ENCODE assay signal across 14 cellular contexts in genomic region chr17:41307647-41308046, GRCh38. TPM values are rescaled to one million over a fixed set of nuclear protein-coding genes. Genes with fewer than 3 reads are reported as not detected.
DNase-seq lines count a peak whose midpoint lies in the region; ATAC-seq, FAIRE-seq and TF ChIP-seq lines count a peak whose summit lies in the region.
"Had no signal": no experiment of that assay in that cellular context is flagged by ENCODE, and none has a peak within 500 bp of the region (broad histone marks: within the 10 kb centered on the region; RNA-seq: fewer than 3 reads in every experiment).

No MANE protein-coding gene starts in this region.

- H3K36me3 Mint-ChIP-seq in activated CD8-positive, alpha-beta T cell treated with anti-CD3 and anti-CD28 coated beads, Interleukin-2, amount 10 ng/mL, durations not matched to agents 7 days and 5 days (ENCODE audit: low read depth), result peaks cover 2% of the 10 kb centered on the region

- H3K9me3 ChIP-seq in right lobe of liver (no peaks in the 10 kb centered on the region), HepG2 (ENCODE audit: low read length) (no peaks in the 10 kb centered on the region), lung (ENCODE audit: control insufficient read depth in 2 of 2, insufficient read depth in 1 of 2, low read length in 1 of 2) (no peaks in the 10 kb centered on the region), Karpas-422 (ENCODE audit: low read length) (no peaks in the 10 kb centered on the region)
- H3K9me3 ChIP-seq: body of pancreas, testis had no signal

- FAIRE-seq in HepG2 (lab: Jason Lieb, UNC), result no peak

- no peaks in the 10 kb centered on the region for H3K4me1 ChIP-seq in right lobe of liver
- no peaks in the 10 kb centered on the region for H3K4me1 ChIP-seq in HepG2 (ENCODE audit: insufficient read depth, low read length)
- peaks cover 0 to 6% of the 10 kb centered on the region in 2 donors for H3K4me1 ChIP-seq in lung (ENCODE audit: control insufficient read depth in 2 of 2, insufficient read depth in 2 of 2, low read length in 2 of 2)
- H3K4me1 ChIP-seq in Karpas-422 (ENCODE audit: low read length), result peaks cover 3% of the 10 kb centered on the region; the same call in 1 of the 2 replicates
- H3K4me1 ChIP-seq: body of pancreas, testis had no signal

- H3K9me2 ChIP-seq in Karpas-422 (replicated peaks; ENCODE audit: insufficient read depth, low read length), result no peaks in the 10 kb centered on the region

- intact Hi-C loops in right lobe of liver (cut with DNase I) (no loop called here), HepG2 (cut with micrococcal nuclease; ENCODE audit: unreplicated experiment) (no loop called here)

- H3K27me3 Mint-ChIP-seq in activated CD8-positive, alpha-beta T cell treated with anti-CD3 and anti-CD28 coated beads, Interleukin-2, amount 10 ng/mL, durations not matched to agents 7 days and 5 days (ENCODE audit: low read depth), result no peaks in the 10 kb centered on the region

- TF ChIP-seq EP300 in HepG2 (IDR thresholded peaks at IDR 0.05; ENCODE audit: low read depth in 2 of 2, low read length in 2 of 2), result no peak
- TF ChIP-seq EP300 in HepG2 (CRISPR knock-in tag; IDR thresholded peaks at IDR 0.05; ENCODE audit: borderline replicate concordance), result no peak

- DNase-seq in right lobe of liver (no peak), HepG2 (ENCODE audit: low spot score) (no peak), lung (ENCODE audit: low spot score) (no peak), Karpas-422 (no peak)
- DNase-seq in activated CD8-positive, alpha-beta T cell treated with anti-CD3 and anti-CD28 coated beads, Interleukin-2, amount 10 ng/mL, durations not matched to agents 7 days and 5 days, result no peak
- DNase-seq: foreskin melanocyte, H9, midbrain, NCI-H146, testis had no signal

- H3K4me1 Mint-ChIP-seq in activated CD8-positive, alpha-beta T cell treated with anti-CD3 and anti-CD28 coated beads, Interleukin-2, amount 10 ng/mL, durations not matched to agents 7 days and 5 days (ENCODE audit: low read depth), result peaks cover 42% of the 10 kb centered on the region
- H3K4me1 Mint-ChIP-seq: H9 had no signal

- H3K9ac ChIP-seq in HepG2 (ENCODE audit: insufficient read depth, low read depth, low read length) (no peak overlapping the region), Karpas-422 (ENCODE audit: low read length) (no peak overlapping the region)

- no peaks in the 10 kb centered on the region for H3K27me3 ChIP-seq in right lobe of liver
- peaks cover 3 to 33% of the 10 kb centered on the region in 2 experiments; a peak in 3 of 5 replicates for H3K27me3 ChIP-seq in HepG2 (ENCODE audit: control insufficient read depth in 1 of 2, insufficient read depth in 2 of 2, low read length in 2 of 2)
- no peaks in the 10 kb centered on the region for H3K27me3 ChIP-seq in lung (ENCODE audit: control insufficient read depth, insufficient read depth)
- no peaks in the 10 kb centered on the region for H3K27me3 ChIP-seq in Karpas-422 (ENCODE audit: low read length)
- H3K27me3 ChIP-seq: body of pancreas, testis had no signal

- no TSS peak for BruUV-seq in HepG2 (replicated peaks; lab: Mats Ljungman, UMichigan)

- CTCF ChIA-PET in HepG2 (lab: Yijun Ruan, JAX; ENCODE audit: low intra/inter-chr PET ratio, low total read pairs), result no interaction called here
- CTCF ChIA-PET in activated CD8-positive, alpha-beta T cell treated with anti-CD3 and anti-CD28 coated beads, Interleukin-2, amount 10 ng/mL, durations not matched to agents 7 days and 5 days (lab: Charles Lee), result interaction anchor here (1.2 to 2.4 kb wide), 4 partner anchors 14 to 241 kb away, joined by 3 to 11 read pairs (median 8); no protein-coding TSS in a partner anchor

- H3K4me3 ChIP-seq in right lobe of liver (no peak overlapping the region), HepG2 (replicated peaks in 1 of 3; ENCODE audit: insufficient read depth in 1 of 3, low read depth in 2 of 3, low read length in 3 of 3) (no peak overlapping the region), lung (no peak overlapping the region), Karpas-422 (ENCODE audit: low read length) (no peak overlapping the region)
- H3K4me3 ChIP-seq: body of pancreas, testis had no signal

- no peaks in the 10 kb centered on the region for H3K9me3 Mint-ChIP-seq in activated CD8-positive, alpha-beta T cell treated with anti-CD3 and anti-CD28 coated beads, Interleukin-2, amount 10 ng/mL, durations not matched to agents 7 days and 5 days (ENCODE audit: insufficient read depth)
- H3K9me3 Mint-ChIP-seq: H9 had no signal

- H4K20me1 ChIP-seq in HepG2 (ENCODE audit: insufficient read depth, low read length) (no peaks in the 10 kb centered on the region), Karpas-422 (ENCODE audit: insufficient read depth, low read depth, low read length) (no peaks in the 10 kb centered on the region)

- H3K27ac ChIP-seq in right lobe of liver, result no peak overlapping the region
- H3K27ac ChIP-seq in HepG2 (ENCODE audit: extremely low read length, insufficient read depth, low read length), result no peak overlapping the region
- H3K27ac ChIP-seq in lung (ENCODE audit: low read depth in 1 of 2, low read length in 1 of 2), result no peak overlapping the region
- H3K27ac ChIP-seq in Karpas-422 (ENCODE audit: low read length), result no peak overlapping the region
- H3K27ac ChIP-seq: body of pancreas, testis had no signal

- in situ Hi-C loops in HepG2 (cut with HindIII; ENCODE audit: extremely low pct_ligation_motif_present, low pct_unique_long_range_greater_than_20kb), result no loop called here

- POLR2A ChIA-PET in HepG2 (lab: Yijun Ruan, JAX), result no interaction called here
- POLR2A ChIA-PET in activated CD8-positive, alpha-beta T cell treated with anti-CD3 and anti-CD28 coated beads, Interleukin-2, amount 10 ng/mL, durations not matched to agents 7 days and 5 days (lab: Charles Lee), result interaction anchor here (1.3 kb wide), 1 partner anchor 381 kb away, joined by 7 read pairs; the partner anchor contains the start of gene EIF1

- H3K79me2 ChIP-seq in HepG2 (ENCODE audit: insufficient read depth, low read length) (no peaks in the 10 kb centered on the region), Karpas-422 (ENCODE audit: low read length) (no peaks in the 10 kb centered on the region)

- peak overlapping the region; percentile 90 for H3K27ac Mint-ChIP-seq in activated CD8-positive, alpha-beta T cell treated with anti-CD3 and anti-CD28 coated beads, Interleukin-2, amount 10 ng/mL, durations not matched to agents 7 days and 5 days

- no peak for TF ChIP-seq RAD21 in HepG2 (CRISPR knock-in tag; IDR thresholded peaks at IDR 0.05)

- no peak overlapping the region for H3K4me3 Mint-ChIP-seq in activated CD8-positive, alpha-beta T cell treated with anti-CD3 and anti-CD28 coated beads, Interleukin-2, amount 10 ng/mL, durations not matched to agents 7 days and 5 days
- H3K4me3 Mint-ChIP-seq: H9 had no signal

- ATAC-seq in right lobe of liver (peak in 3 of 4 donors; percentile 25 to 38 (median 31)), HepG2 (no peak), lung (ENCODE audit: insufficient read depth, low FRiP score) (peak; percentile 47), HG02642 (IDR thresholded peaks at IDR 0.05; ENCODE audit: poor library complexity, unreplicated experiment) (no peak), HG02759 (IDR thresholded peaks at IDR 0.05; ENCODE audit: unreplicated experiment) (no peak), GM19324 (IDR thresholded peaks at IDR 0.05; ENCODE audit: low FRiP score, unreplicated experiment) (no peak)
- no peak for ATAC-seq in activated CD8-positive, alpha-beta T cell treated with anti-CD3 and anti-CD28 coated beads, Interleukin-2, amount 10 ng/mL, durations not matched to agents 7 days and 5 days
- ATAC-seq: body of pancreas had no signal

- TF ChIP-seq CTCF in right lobe of liver (IDR thresholded peaks at IDR 0.05), result no peak
- TF ChIP-seq CTCF in HepG2 (CRISPR knock-in tag; IDR thresholded peaks at IDR 0.05), result no peak
- TF ChIP-seq CTCF in lung (IDR thresholded peaks at IDR 0.05; ENCODE audit: control extremely low read depth, extremely low read depth), result no peak

- H2AFZ ChIP-seq in HepG2 (ENCODE audit: low read length) (no peak overlapping the region), Karpas-422 (ENCODE audit: low read length) (no peak overlapping the region)

- H3K4me2 ChIP-seq in HepG2 (ENCODE audit: low read depth, low read length) (no peak overlapping the region), Karpas-422 (ENCODE audit: low read depth, low read length, poor library complexity, severe bottlenecking) (no peak overlapping the region)

- H3K36me3 ChIP-seq in right lobe of liver, result no peaks in the 10 kb centered on the region
- H3K36me3 ChIP-seq in HepG2 (replicated peaks in 1 of 2; ENCODE audit: control insufficient read depth in 1 of 2, insufficient read depth in 2 of 2, low read length in 2 of 2), result no peaks in the 10 kb centered on the region
- H3K36me3 ChIP-seq in lung (ENCODE audit: control insufficient read depth in 2 of 2, insufficient read depth in 2 of 2, low read length in 2 of 2), result no peaks in the 10 kb centered on the region
- H3K36me3 ChIP-seq in Karpas-422 (ENCODE audit: insufficient read depth, low read length), result no peaks in the 10 kb centered on the region

- WGBS in right lobe of liver (ENCODE audit: insufficient coverage, low coverage, low lambda C conversion rate, missing lambda C conversion rate), result 72% methylated on average over 9 of the region's 9 CpGs
- 60% methylated on average over 9 of the region's 9 CpGs for WGBS in HepG2 (ENCODE audit: low lambda C conversion rate)
- 41 to 72% methylated on average over 9 of the region's 9 CpGs for WGBS in lung, 2 donors

- TF ChIP-seq POLR2A in right lobe of liver (IDR thresholded peaks at IDR 0.05), result no peak
- no peak for TF ChIP-seq POLR2A in HepG2 (IDR thresholded peaks at IDR 0.05; ENCODE audit: insufficient read depth in 1 of 2, low read depth in 2 of 2, low read length in 2 of 2)

RNA-seq across cellular contexts. Expression of gene KRTAP16-1, which starts 1.5 kb away (rescaled TPM):
- not detected for total RNA-seq in right lobe of liver
- not detected in 2 replicates for total RNA-seq in HepG2 (2016; rRNA removed; fragmentation: Illumina TruSeq; extraction: Trizol)
- total RNA-seq in HepG2 (2016; cell fraction: cytosol; rRNA removed; fragmentation: Illumina TruSeq; extraction: Trizol; ENCODE audit: low read depth), result not detected in 2 replicates
- not detected in 2 replicates for total RNA-seq in HepG2 (2016; cell fraction: insoluble cytoplasmic fraction; rRNA removed; fragmentation: Illumina TruSeq; extraction: Trizol)
- not detected in 2 replicates for total RNA-seq in HepG2 (2016; cell fraction: membrane; rRNA removed; fragmentation: Illumina TruSeq; extraction: Trizol)
- total RNA-seq in HepG2 (2016; cell fraction: nucleus; rRNA removed; fragmentation: Illumina TruSeq; extraction: Trizol), result not detected in 2 replicates
- not detected in 2 replicates for polyA plus RNA-seq in HepG2 (2011; rRNA removed)
- polyA plus RNA-seq in HepG2 (2011; cell fraction: cytosol; rRNA removed), result not detected in 2 replicates
- polyA plus RNA-seq in HepG2 (2011; cell fraction: nucleus; rRNA removed), result not detected in 2 replicates
- polyA plus RNA-seq in HepG2 (2012), result not detected in 2 replicates
- polyA plus RNA-seq in HepG2 (2016; cell fraction: cytosol; fragmentation: Illumina TruSeq; extraction: Trizol; ENCODE audit: low read depth), result not detected in 2 replicates
- polyA plus RNA-seq in HepG2 (2016; cell fraction: insoluble cytoplasmic fraction; fragmentation: Illumina TruSeq; extraction: Trizol; ENCODE audit: low read depth), result not detected in 2 replicates
- not detected in 2 replicates for polyA plus RNA-seq in HepG2 (2016; cell fraction: membrane; fragmentation: Illumina TruSeq; extraction: Trizol; ENCODE audit: low read depth)
- not detected in 2 replicates for polyA plus RNA-seq in HepG2 (2016; cell fraction: nucleus; fragmentation: Illumina TruSeq; extraction: Trizol; ENCODE audit: insufficient read depth, low read depth)
- polyA minus RNA-seq in HepG2 (2011; rRNA and poly(A)+ RNA removed; ENCODE audit: low replicate concordance), result not detected in 2 replicates
- polyA minus RNA-seq in HepG2 (2011; cell fraction: cytosol; rRNA and poly(A)+ RNA removed), result not detected in 2 replicates
- not detected in 2 replicates for polyA minus RNA-seq in HepG2 (2011; cell fraction: nucleus; rRNA and poly(A)+ RNA removed)
- total RNA-seq in activated CD8-positive, alpha-beta T cell treated with anti-CD3 and anti-CD28 coated beads, Interleukin-2, amount 10 ng/mL, durations not matched to agents 7 days and 5 days, result not detected
- total RNA-seq in lung, result not detected
- polyA plus RNA-seq in lung, result not detected
- not detected in 2 replicates for total RNA-seq in Karpas-422 (2014; rRNA removed; shearing (Covaris generic); ENCODE audit: low replicate concordance)
- total RNA-seq: body of pancreas, H9, testis had no signal

RNA-seq across cellular contexts. Expression of gene KRTAP29-1, which starts 5.0 kb away (rescaled TPM):
- total RNA-seq in right lobe of liver (not detected), HepG2 (2016; rRNA removed; fragmentation: Illumina TruSeq; extraction: Trizol) (not detected in 2 replicates), lung (not detected)
- not detected in 2 replicates for total RNA-seq in HepG2 (2016; cell fraction: cytosol; rRNA removed; fragmentation: Illumina TruSeq; extraction: Trizol; ENCODE audit: low read depth)
- total RNA-seq in HepG2 (2016; cell fraction: insoluble cytoplasmic fraction; rRNA removed; fragmentation: Illumina TruSeq; extraction: Trizol), result not detected in 2 replicates
- not detected in 2 replicates for total RNA-seq in HepG2 (2016; cell fraction: membrane; rRNA removed; fragmentation: Illumina TruSeq; extraction: Trizol)
- total RNA-seq in HepG2 (2016; cell fraction: nucleus; rRNA removed; fragmentation: Illumina TruSeq; extraction: Trizol), result not detected in 2 replicates
- polyA plus RNA-seq in HepG2 (2011; rRNA removed) (not detected in 2 replicates), lung (not detected)
- polyA plus RNA-seq in HepG2 (2011; cell fraction: cytosol; rRNA removed), result not detected in 2 replicates
- polyA plus RNA-seq in HepG2 (2011; cell fraction: nucleus; rRNA removed), result not detected in 2 replicates
- not detected in 2 replicates for polyA plus RNA-seq in HepG2 (2012)
- polyA plus RNA-seq in HepG2 (2016; cell fraction: cytosol; fragmentation: Illumina TruSeq; extraction: Trizol; ENCODE audit: low read depth), result not detected in 2 replicates
- polyA plus RNA-seq in HepG2 (2016; cell fraction: insoluble cytoplasmic fraction; fragmentation: Illumina TruSeq; extraction: Trizol; ENCODE audit: low read depth), result not detected in 2 replicates
- not detected in 2 replicates for polyA plus RNA-seq in HepG2 (2016; cell fraction: membrane; fragmentation: Illumina TruSeq; extraction: Trizol; ENCODE audit: low read depth)
- not detected in 2 replicates for polyA plus RNA-seq in HepG2 (2016; cell fraction: nucleus; fragmentation: Illumina TruSeq; extraction: Trizol; ENCODE audit: insufficient read depth, low read depth)
- 0.62 TPM in 1 of 2 replicates, not detected in the other for polyA minus RNA-seq in HepG2 (2011; rRNA and poly(A)+ RNA removed; ENCODE audit: low replicate concordance)
- not detected in 2 replicates for polyA minus RNA-seq in HepG2 (2011; cell fraction: cytosol; rRNA and poly(A)+ RNA removed)
- not detected in 2 replicates for polyA minus RNA-seq in HepG2 (2011; cell fraction: nucleus; rRNA and poly(A)+ RNA removed)
- not detected for total RNA-seq in activated CD8-positive, alpha-beta T cell treated with anti-CD3 and anti-CD28 coated beads, Interleukin-2, amount 10 ng/mL, durations not matched to agents 7 days and 5 days
- not detected in 2 replicates for total RNA-seq in Karpas-422 (2014; rRNA removed; shearing (Covaris generic); ENCODE audit: low replicate concordance)
- total RNA-seq: body of pancreas, H9, testis had no signal

RNA-seq across cellular contexts. Expression of gene KRTAP17-1, which starts 7.9 kb away (rescaled TPM):
- total RNA-seq in right lobe of liver (not detected), HepG2 (2016; rRNA removed; fragmentation: Illumina TruSeq; extraction: Trizol) (not detected in 2 replicates), lung (not detected)
- total RNA-seq in HepG2 (2016; cell fraction: cytosol; rRNA removed; fragmentation: Illumina TruSeq; extraction: Trizol; ENCODE audit: low read depth), result not detected in 2 replicates
- not detected in 2 replicates for total RNA-seq in HepG2 (2016; cell fraction: insoluble cytoplasmic fraction; rRNA removed; fragmentation: Illumina TruSeq; extraction: Trizol)
- not detected in 2 replicates for total RNA-seq in HepG2 (2016; cell fraction: membrane; rRNA removed; fragmentation: Illumina TruSeq; extraction: Trizol)
- not detected in 2 replicates for total RNA-seq in HepG2 (2016; cell fraction: nucleus; rRNA removed; fragmentation: Illumina TruSeq; extraction: Trizol)
- polyA plus RNA-seq in HepG2 (2011; rRNA removed) (not detected in 2 replicates), lung (not detected)
- not detected in 2 replicates for polyA plus RNA-seq in HepG2 (2011; cell fraction: cytosol; rRNA removed)
- not detected in 2 replicates for polyA plus RNA-seq in HepG2 (2011; cell fraction: nucleus; rRNA removed)
- polyA plus RNA-seq in HepG2 (2012), result not detected in 2 replicates
- not detected in 2 replicates for polyA plus RNA-seq in HepG2 (2016; cell fraction: cytosol; fragmentation: Illumina TruSeq; extraction: Trizol; ENCODE audit: low read depth)
- polyA plus RNA-seq in HepG2 (2016; cell fraction: insoluble cytoplasmic fraction; fragmentation: Illumina TruSeq; extraction: Trizol; ENCODE audit: low read depth), result not detected in 2 replicates
- polyA plus RNA-seq in HepG2 (2016; cell fraction: membrane; fragmentation: Illumina TruSeq; extraction: Trizol; ENCODE audit: low read depth), result not detected in 2 replicates
- polyA plus RNA-seq in HepG2 (2016; cell fraction: nucleus; fragmentation: Illumina TruSeq; extraction: Trizol; ENCODE audit: insufficient read depth, low read depth), result not detected in 2 replicates
- polyA minus RNA-seq in HepG2 (2011; rRNA and poly(A)+ RNA removed; ENCODE audit: low replicate concordance), result not detected in 2 replicates
- polyA minus RNA-seq in HepG2 (2011; cell fraction: cytosol; rRNA and poly(A)+ RNA removed), result not detected in 2 replicates
- polyA minus RNA-seq in HepG2 (2011; cell fraction: nucleus; rRNA and poly(A)+ RNA removed), result not detected in 2 replicates
- total RNA-seq in activated CD8-positive, alpha-beta T cell treated with anti-CD3 and anti-CD28 coated beads, Interleukin-2, amount 10 ng/mL, durations not matched to agents 7 days and 5 days, result not detected
- 1.6 TPM in 1 of 2 replicates, not detected in the other for total RNA-seq in Karpas-422 (2014; rRNA removed; shearing (Covaris generic); ENCODE audit: low replicate concordance)
- total RNA-seq: body of pancreas, H9, testis had no signal

RNA-seq across cellular contexts. Expression of gene KRTAP9-7, which starts 32.1 kb away (rescaled TPM):
- total RNA-seq in right lobe of liver (not detected), HepG2 (2016; rRNA removed; fragmentation: Illumina TruSeq; extraction: Trizol) (not detected in 2 replicates), lung (not detected)
- total RNA-seq in HepG2 (2016; cell fraction: cytosol; rRNA removed; fragmentation: Illumina TruSeq; extraction: Trizol; ENCODE audit: low read depth), result not detected in 2 replicates
- total RNA-seq in HepG2 (2016; cell fraction: insoluble cytoplasmic fraction; rRNA removed; fragmentation: Illumina TruSeq; extraction: Trizol), result not detected in 2 replicates
- not detected in 2 replicates for total RNA-seq in HepG2 (2016; cell fraction: membrane; rRNA removed; fragmentation: Illumina TruSeq; extraction: Trizol)
- total RNA-seq in HepG2 (2016; cell fraction: nucleus; rRNA removed; fragmentation: Illumina TruSeq; extraction: Trizol), result not detected in 2 replicates
- polyA plus RNA-seq in HepG2 (2011; rRNA removed) (not detected in 2 replicates), lung (not detected)
- polyA plus RNA-seq in HepG2 (2011; cell fraction: cytosol; rRNA removed), result not detected in 2 replicates
- polyA plus RNA-seq in HepG2 (2011; cell fraction: nucleus; rRNA removed), result not detected in 2 replicates
- not detected in 2 replicates for polyA plus RNA-seq in HepG2 (2012)
- not detected in 2 replicates for polyA plus RNA-seq in HepG2 (2016; cell fraction: cytosol; fragmentation: Illumina TruSeq; extraction: Trizol; ENCODE audit: low read depth)
- polyA plus RNA-seq in HepG2 (2016; cell fraction: insoluble cytoplasmic fraction; fragmentation: Illumina TruSeq; extraction: Trizol; ENCODE audit: low read depth), result not detected in 2 replicates
- polyA plus RNA-seq in HepG2 (2016; cell fraction: membrane; fragmentation: Illumina TruSeq; extraction: Trizol; ENCODE audit: low read depth), result not detected in 2 replicates
- polyA plus RNA-seq in HepG2 (2016; cell fraction: nucleus; fragmentation: Illumina TruSeq; extraction: Trizol; ENCODE audit: insufficient read depth, low read depth), result not detected in 2 replicates
- not detected in 2 replicates for polyA minus RNA-seq in HepG2 (2011; rRNA and poly(A)+ RNA removed; ENCODE audit: low replicate concordance)
- polyA minus RNA-seq in HepG2 (2011; cell fraction: cytosol; rRNA and poly(A)+ RNA removed), result not detected in 2 replicates
- not detected in 2 replicates for polyA minus RNA-seq in HepG2 (2011; cell fraction: nucleus; rRNA and poly(A)+ RNA removed)
- not detected for total RNA-seq in activated CD8-positive, alpha-beta T cell treated with anti-CD3 and anti-CD28 coated beads, Interleukin-2, amount 10 ng/mL, durations not matched to agents 7 days and 5 days
- total RNA-seq in Karpas-422 (2014; rRNA removed; shearing (Covaris generic); ENCODE audit: low replicate concordance), result not detected in 2 replicates
- total RNA-seq: body of pancreas, H9 had no signal

RNA-seq across cellular contexts. Expression of gene KRTAP9-6, which starts 42.5 kb away (rescaled TPM):
- total RNA-seq in right lobe of liver, result not detected
- not detected in 2 replicates for total RNA-seq in HepG2 (2016; rRNA removed; fragmentation: Illumina TruSeq; extraction: Trizol)
- not detected in 2 replicates for total RNA-seq in HepG2 (2016; cell fraction: cytosol; rRNA removed; fragmentation: Illumina TruSeq; extraction: Trizol; ENCODE audit: low read depth)
- not detected in 2 replicates for total RNA-seq in HepG2 (2016; cell fraction: insoluble cytoplasmic fraction; rRNA removed; fragmentation: Illumina TruSeq; extraction: Trizol)
- total RNA-seq in HepG2 (2016; cell fraction: membrane; rRNA removed; fragmentation: Illumina TruSeq; extraction: Trizol), result not detected in 2 replicates
- not detected in 2 replicates for total RNA-seq in HepG2 (2016; cell fraction: nucleus; rRNA removed; fragmentation: Illumina TruSeq; extraction: Trizol)
- not detected in 2 replicates for polyA plus RNA-seq in HepG2 (2011; rRNA removed)
- not detected in 2 replicates for polyA plus RNA-seq in HepG2 (2011; cell fraction: cytosol; rRNA removed)
- polyA plus RNA-seq in HepG2 (2011; cell fraction: nucleus; rRNA removed), result not detected in 2 replicates
- polyA plus RNA-seq in HepG2 (2012), result not detected in 2 replicates
- polyA plus RNA-seq in HepG2 (2016; cell fraction: cytosol; fragmentation: Illumina TruSeq; extraction: Trizol; ENCODE audit: low read depth), result not detected in 2 replicates
- not detected in 2 replicates for polyA plus RNA-seq in HepG2 (2016; cell fraction: insoluble cytoplasmic fraction; fragmentation: Illumina TruSeq; extraction: Trizol; ENCODE audit: low read depth)
- polyA plus RNA-seq in HepG2 (2016; cell fraction: membrane; fragmentation: Illumina TruSeq; extraction: Trizol; ENCODE audit: low read depth), result not detected in 2 replicates
- not detected in 2 replicates for polyA plus RNA-seq in HepG2 (2016; cell fraction: nucleus; fragmentation: Illumina TruSeq; extraction: Trizol; ENCODE audit: insufficient read depth, low read depth)
- not detected in 2 replicates for polyA minus RNA-seq in HepG2 (2011; rRNA and poly(A)+ RNA removed; ENCODE audit: low replicate concordance)
- not detected in 2 replicates for polyA minus RNA-seq in HepG2 (2011; cell fraction: cytosol; rRNA and poly(A)+ RNA removed)
- polyA minus RNA-seq in HepG2 (2011; cell fraction: nucleus; rRNA and poly(A)+ RNA removed), result not detected in 2 replicates
- total RNA-seq in activated CD8-positive, alpha-beta T cell treated with anti-CD3 and anti-CD28 coated beads, Interleukin-2, amount 10 ng/mL, durations not matched to agents 7 days and 5 days, result not detected
- not detected for total RNA-seq in lung
- not detected for polyA plus RNA-seq in lung
- total RNA-seq in Karpas-422 (2014; rRNA removed; shearing (Covaris generic); ENCODE audit: low replicate concordance), result not detected in 2 replicates
- total RNA-seq: body of pancreas, H9, testis had no signal

Comparison
In these comparisons a context has a peak if more than half of its experiments do, and no peak if none do; other contexts are left out.
1. ATAC-seq: peak in right lobe of liver (3 of 4) and lung (single experiment); none in HepG2 (single experiment), activated CD8-positive, alpha-beta T cell treated with anti-CD3 and anti-CD28 coated beads, Interleukin-2, amount 10 ng/mL, durations not matched to agents 7 days and 5 days (single experiment), HG02642 (single experiment), HG02759 (single experiment) and GM19324 (single experiment).